In genomic region chr19:19294914-19295313, GRCh38 we compare ENCODE assay signal across 2 cellular contexts.
TF ChIP-seq lines count a peak whose summit lies in the region.

No MANE protein-coding gene starts in this region.

TF ChIP-seq in liver, 16 proteins besides CTCF, POLR2A, EP300 and RAD21:
- TF ChIP-seq GABPA (IDR thresholded peaks at IDR 0.05 in 1 of 2, conservative IDR thresholded peaks at IDR 0.05 in 1 of 2) (no peak), ATF3 (IDR thresholded peaks at IDR 0.05) (no peak), RXRA (IDR thresholded peaks at IDR 0.05) (peak; percentile 74 to 75), NR2F2 (IDR thresholded peaks at IDR 0.05) (no peak), FOXA2 (IDR thresholded peaks at IDR 0.05) (no peak), HNF4A (conservative IDR thresholded peaks at IDR 0.05) (peak; percentile 41 to 51), JUND (IDR thresholded peaks at IDR 0.05) (no peak), FOXA1 (IDR thresholded peaks at IDR 0.05) (no peak), SP1 (IDR thresholded peaks at IDR 0.05) (peak; percentile 42)

TF ChIP-seq in HepG2, 621 proteins besides CTCF, POLR2A, EP300 and RAD21:
- TF ChIP-seq SALL1 (CRISPR knock-in tag; IDR thresholded peaks at IDR 0.05) (no peak), ADNP (CRISPR knock-in tag; IDR thresholded peaks at IDR 0.05) (no peak), REST (IDR thresholded peaks at IDR 0.05; ENCODE audit: borderline replicate concordance in 1 of 2, low read depth in 1 of 2, low read length in 2 of 2) (no peak), SRSF1 (optimal IDR thresholded peaks at IDR 0.05; ENCODE audit: low read depth, low read length) (no peak), BATF2 (CRISPR knock-in tag; IDR thresholded peaks at IDR 0.05) (no peak), ZNF10 (CRISPR knock-in tag; IDR thresholded peaks at IDR 0.05; ENCODE audit: borderline replicate concordance, low read depth) (no peak), ARNT (IDR thresholded peaks at IDR 0.05) (no peak), NRL (CRISPR knock-in tag; IDR thresholded peaks at IDR 0.05; ENCODE audit: borderline replicate concordance) (no peak), PAWR (CRISPR knock-in tag; IDR thresholded peaks at IDR 0.05; ENCODE audit: borderline replicate concordance) (no peak), ZNF253 (CRISPR knock-in tag; IDR thresholded peaks at IDR 0.05; ENCODE audit: borderline replicate concordance) (no peak), SP140L (CRISPR knock-in tag; IDR thresholded peaks at IDR 0.05; ENCODE audit: borderline replicate concordance) (no peak), JUN (CRISPR knock-in tag; IDR thresholded peaks at IDR 0.05) (no peak), ZBTB3 (CRISPR knock-in tag; IDR thresholded peaks at IDR 0.05; ENCODE audit: borderline replicate concordance, low read depth) (no peak), ZNF598 (CRISPR knock-in tag; IDR thresholded peaks at IDR 0.05; ENCODE audit: borderline replicate concordance) (no peak), FIP1L1 (IDR thresholded peaks at IDR 0.05; ENCODE audit: borderline replicate concordance, insufficient read depth, low read depth, low read length) (no peak), ZFAT (CRISPR knock-in tag; conservative IDR thresholded peaks at IDR 0.05) (no peak)
